ENCODE assay signal across 1 cellular context in the genomic region with DNA sequence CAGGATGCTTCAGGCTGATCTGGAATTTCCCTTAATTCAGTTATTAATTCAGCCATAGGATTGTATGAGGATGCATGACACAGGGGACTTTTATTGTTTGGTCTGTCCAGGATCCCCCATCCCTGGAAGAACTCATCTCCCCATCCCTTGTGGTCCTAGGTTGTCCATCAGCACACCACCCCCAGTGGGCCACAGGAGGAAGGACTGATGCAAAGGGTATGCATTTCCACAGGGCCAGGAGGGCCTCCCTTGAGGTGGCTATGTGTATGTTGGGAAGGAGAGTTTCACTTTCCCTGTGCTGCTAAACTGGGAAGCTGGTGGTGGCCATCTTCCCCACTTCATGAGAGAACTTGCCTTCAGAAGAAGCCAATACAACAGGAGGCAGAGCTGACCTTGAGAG.
TF ChIP-seq lines count a peak whose summit lies in the region.

No MANE protein-coding gene starts in this region.

TF ChIP-seq in endothelial cell of umbilical vein, 7 proteins besides CTCF, POLR2A, EP300 and RAD21:
- no peak for TF ChIP-seq POLR2AphosphoS5 (IDR thresholded peaks at IDR 0.05; ENCODE audit: insufficient read depth, low read depth, low read length)
- TF ChIP-seq, protein P1, sequence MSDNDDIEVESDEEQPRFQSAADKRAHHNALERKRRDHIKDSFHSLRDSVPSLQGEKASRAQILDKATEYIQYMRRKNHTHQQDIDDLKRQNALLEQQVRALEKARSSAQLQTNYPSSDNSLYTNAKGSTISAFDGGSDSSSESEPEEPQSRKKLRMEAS (IDR thresholded peaks at IDR 0.05; ENCODE audit: insufficient read depth, insufficient read length): no peak
- TF ChIP-seq GATA2 (IDR thresholded peaks at IDR 0.05; ENCODE audit: insufficient read depth, insufficient read length, low read depth, low read length): no peak
- TF ChIP-seq MYC (IDR thresholded peaks at IDR 0.05; ENCODE audit: low read depth, low read length): no peak
- no peak for TF ChIP-seq EZH2 (IDR thresholded peaks at IDR 0.05; ENCODE audit: borderline replicate concordance, low read depth, low read length, severe bottlenecking)
